8 cellular contexts compared by ENCODE assay signal in the genomic region with DNA sequence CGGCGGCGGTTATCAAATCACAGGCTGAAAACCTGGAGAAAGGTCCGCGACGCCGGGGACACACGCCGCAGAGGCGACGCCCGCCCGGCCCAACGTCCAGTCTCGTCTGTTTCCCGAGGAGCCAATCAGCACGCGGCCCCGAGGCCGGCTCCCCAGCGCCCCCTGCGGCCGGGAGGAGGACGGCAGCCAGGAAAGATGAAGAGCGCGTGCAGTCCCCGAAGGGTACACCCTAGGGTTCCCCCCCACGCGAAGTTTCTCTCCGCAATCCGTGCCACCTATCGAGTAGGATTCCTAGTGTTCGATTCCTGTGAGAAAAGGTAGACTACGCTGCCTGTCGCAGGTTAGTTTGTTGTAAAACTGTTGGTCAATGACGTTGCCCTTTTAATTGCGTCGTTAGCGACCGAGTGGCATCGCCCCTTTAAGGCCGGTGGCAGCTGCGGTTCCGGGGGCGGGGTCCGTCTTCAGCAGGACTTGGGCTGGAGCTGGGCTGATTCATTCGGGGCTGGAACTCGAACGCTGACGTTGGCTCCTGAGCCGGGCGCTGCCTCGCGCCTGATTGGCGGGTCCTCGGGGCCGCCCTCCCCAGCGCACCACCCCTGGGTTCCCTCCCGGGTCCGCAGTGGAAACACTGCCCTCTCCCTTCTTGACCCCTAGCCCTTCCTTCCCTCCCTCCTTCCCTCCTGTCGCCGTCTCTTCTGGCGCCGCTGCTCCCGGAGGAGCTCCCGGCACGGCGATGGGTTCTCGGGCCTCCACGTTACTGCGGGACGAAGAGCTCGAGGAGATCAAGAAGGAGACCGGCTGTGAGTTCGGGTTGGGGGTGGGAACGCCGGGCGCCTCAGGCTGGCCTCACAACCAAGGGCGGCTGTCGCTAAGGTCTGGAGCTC. TPM values are rescaled to one million over a fixed set of nuclear protein-coding genes. Genes with fewer than 3 reads are reported as not detected.
DNase-seq lines count a peak whose midpoint lies in the region; ATAC-seq and TF ChIP-seq lines count a peak whose summit lies in the region.

TSS of gene CHP1 (plus strand) at position 619 of the 884 bp plus-strand sequence. CDS start at position 734, 115 bp downstream.
TSS of gene EXD1 (minus strand) at position 108 of the 884 bp plus-strand sequence. CDS start 4,182 bp downstream, outside the sequence.

- TF ChIP-seq CTCF in AG09319 (IDR thresholded peaks at IDR 0.05; ENCODE audit: low read depth, low read length), result peak; percentile 93
- TF ChIP-seq CTCF in WTC11 (IDR thresholded peaks at IDR 0.05), result peak; percentile 99
- peak; percentile 95 for TF ChIP-seq CTCF in smooth muscle cell (IDR thresholded peaks at IDR 0.05; ENCODE audit: borderline replicate concordance, insufficient read depth, poor library complexity, severe bottlenecking)

- peak within 1 kb of the TSS; percentile 98 for H3K4me2 ChIP-seq in smooth muscle cell

- DNase-seq in AG09319 (ENCODE audit: extremely low read depth, low read depth), result peak; percentile 92
- DNase-seq in NCI-H2227 treated with DMSO at 0.1 percent for 48 hours (lab: John Stamatoyannopoulos, UW), result peak; percentile 95
- peak; percentile 98 for DNase-seq in WTC11 (ENCODE audit: low spot score)
- DNase-seq in caudate nucleus (lab: John Stamatoyannopoulos, UW), result peak; percentile 42 to 99 (median 94)
- peak; percentile 95 for DNase-seq in immature natural killer cell
- peak; percentile 94 for DNase-seq in smooth muscle cell (lab: John Stamatoyannopoulos, UW; ENCODE audit: unreplicated experiment)

- H3K4me1 Mint-ChIP-seq in WTC11 (peaks cover 12% of the 10 kb centered on the region), immature natural killer cell (peaks cover 27 to 30% of the 10 kb centered on the region in 2 donors)

- H3K36me3 Mint-ChIP-seq in WTC11, result no peaks in the 10 kb centered on the region
- peaks cover 0 to 2% (median 0%) of the 10 kb centered on the region in 3 donors for H3K36me3 Mint-ChIP-seq in immature natural killer cell

- CTCF ChIA-PET in WTC11 (lab: Charles Lee), result interaction anchor here (0.6 to 1.7 kb wide), 18 partner anchors 12 to 492 kb away, joined by 3 to 16 read pairs (median 4); partner anchors contain the start of genes CHAC1, DLL4, INO80 and NUSAP1

- H3K27ac ChIP-seq in caudate nucleus (ENCODE audit: low read depth, low read length) (peak within 1 kb of the TSS; percentile 84), smooth muscle cell (ENCODE audit: low read depth) (peak within 1 kb of the TSS; percentile 96)

- under 1% methylated on average over 76 of the region's 80 CpGs for WGBS in smooth muscle cell (ENCODE audit: low lambda C conversion rate)

- peak; percentile 80 for TF ChIP-seq POLR2A in GM18951 (IDR thresholded peaks at IDR 0.05; ENCODE audit: extremely low read depth, insufficient read depth, insufficient read length)

- peak within 1 kb of the TSS; percentile 94 for H2AFZ ChIP-seq in smooth muscle cell (ENCODE audit: low read depth)

- POLR2A ChIA-PET in WTC11 (lab: Charles Lee), result interaction anchor here (0.7 to 1.5 kb wide), 8 partner anchors 12 to 278 kb away, joined by 3 to 7 read pairs (median 4); partner anchors contain the start of genes CHAC1, INO80, NUSAP1 and OIP5

- H3K4me3 Mint-ChIP-seq in WTC11 (peak within 1 kb of the TSS; percentile 86), immature natural killer cell (peak within 1 kb of the TSS; percentile 86 to 92 (median 92))

- H3F3A ChIP-seq in smooth muscle cell (ENCODE audit: low read depth), result no peaks in the 10 kb centered on the region

- no peaks in the 10 kb centered on the region for H3K36me3 ChIP-seq in smooth muscle cell (ENCODE audit: low read depth)

- H3K4me3 ChIP-seq in smooth muscle cell, result peak within 1 kb of the TSS; percentile 98

- peak within 1 kb of the TSS; percentile 98 for H3K9ac ChIP-seq in smooth muscle cell (ENCODE audit: low read depth)

- H3K79me2 ChIP-seq in smooth muscle cell (ENCODE audit: low read depth), result peaks cover 45% of the 10 kb centered on the region

- peaks cover 34% of the 10 kb centered on the region for H4K20me1 ChIP-seq in smooth muscle cell (ENCODE audit: low read depth)

- peaks cover 22% of the 10 kb centered on the region for H3K27me3 Mint-ChIP-seq in WTC11 (ENCODE audit: low read depth)
- H3K27me3 Mint-ChIP-seq in immature natural killer cell (ENCODE audit: low read depth in 3 of 3), result peaks cover 6 to 12% (median 10%) of the 10 kb centered on the region in 3 donors

- H3K9me3 Mint-ChIP-seq in WTC11, result no peaks in the 10 kb centered on the region
- H3K9me3 Mint-ChIP-seq in immature natural killer cell, result no peaks in the 10 kb centered on the region

- ATAC-seq in HG03175 (IDR thresholded peaks at IDR 0.05; ENCODE audit: unreplicated experiment), result peak; percentile 97
- peak; percentile 98 for ATAC-seq in WTC11

- in situ Hi-C loops in GM18951 (cut with MboI; ENCODE audit: low sequenced_read_pairs, unreplicated experiment), result no loop called here

- peaks cover 6% of the 10 kb centered on the region for H3K4me1 ChIP-seq in smooth muscle cell (ENCODE audit: low read depth)

- no peaks in the 10 kb centered on the region for H3K27me3 ChIP-seq in smooth muscle cell (ENCODE audit: low read depth)

- H3K27ac Mint-ChIP-seq in WTC11 (peak within 1 kb of the TSS; percentile 85), immature natural killer cell (peak within 1 kb of the TSS; percentile 82 to 94 (median 91))

- no peaks in the 10 kb centered on the region for H3K9me3 ChIP-seq in smooth muscle cell (replicated peaks; ENCODE audit: low read depth)

TF ChIP-seq in WTC11, 78 proteins besides CTCF, POLR2A, EP300 and RAD21 (continues in another document):
- TF ChIP-seq TP53 (CRISPR knock-in tag; IDR thresholded peaks at IDR 0.05) (peak; percentile 95), ZNF232 (CRISPR knock-in tag; IDR thresholded peaks at IDR 0.05) (peak; percentile 95), SMAD4 (CRISPR knock-in tag; IDR thresholded peaks at IDR 0.05) (peak; percentile 58), ZNF219 (CRISPR knock-in tag; IDR thresholded peaks at IDR 0.05; ENCODE audit: borderline replicate concordance) (peak; percentile 84; the same call in 1 of the 2 replicates), KAT7 (CRISPR knock-in tag; IDR thresholded peaks at IDR 0.05; ENCODE audit: borderline replicate concordance) (peak; percentile 90; the same call in 1 of the 2 replicates), NFATC4 (CRISPR knock-in tag; IDR thresholded peaks at IDR 0.05) (no peak), OVOL2 (CRISPR knock-in tag; IDR thresholded peaks at IDR 0.05; ENCODE audit: borderline replicate concordance) (no peak), MLX (CRISPR knock-in tag; IDR thresholded peaks at IDR 0.05) (0 out of 2 replicates have a peak, but pooled peaks have one; percentile 88), CBFB (CRISPR knock-in tag; IDR thresholded peaks at IDR 0.05; ENCODE audit: low read depth) (peak; percentile 85; the same call in 1 of the 2 replicates), RORB (CRISPR knock-in tag; IDR thresholded peaks at IDR 0.05) (no peak)
- TF ChIP-seq, protein P1, sequence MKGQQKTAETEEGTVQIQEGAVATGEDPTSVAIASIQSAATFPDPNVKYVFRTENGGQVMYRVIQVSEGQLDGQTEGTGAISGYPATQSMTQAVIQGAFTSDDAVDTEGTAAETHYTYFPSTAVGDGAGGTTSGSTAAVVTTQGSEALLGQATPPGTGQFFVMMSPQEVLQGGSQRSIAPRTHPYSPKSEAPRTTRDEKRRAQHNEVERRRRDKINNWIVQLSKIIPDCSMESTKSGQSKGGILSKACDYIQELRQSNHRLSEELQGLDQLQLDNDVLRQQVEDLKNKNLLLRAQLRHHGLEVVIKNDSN (CRISPR knock-in tag; IDR thresholded peaks at IDR 0.05), result peak; percentile 80
- TF ChIP-seq, protein P2, sequence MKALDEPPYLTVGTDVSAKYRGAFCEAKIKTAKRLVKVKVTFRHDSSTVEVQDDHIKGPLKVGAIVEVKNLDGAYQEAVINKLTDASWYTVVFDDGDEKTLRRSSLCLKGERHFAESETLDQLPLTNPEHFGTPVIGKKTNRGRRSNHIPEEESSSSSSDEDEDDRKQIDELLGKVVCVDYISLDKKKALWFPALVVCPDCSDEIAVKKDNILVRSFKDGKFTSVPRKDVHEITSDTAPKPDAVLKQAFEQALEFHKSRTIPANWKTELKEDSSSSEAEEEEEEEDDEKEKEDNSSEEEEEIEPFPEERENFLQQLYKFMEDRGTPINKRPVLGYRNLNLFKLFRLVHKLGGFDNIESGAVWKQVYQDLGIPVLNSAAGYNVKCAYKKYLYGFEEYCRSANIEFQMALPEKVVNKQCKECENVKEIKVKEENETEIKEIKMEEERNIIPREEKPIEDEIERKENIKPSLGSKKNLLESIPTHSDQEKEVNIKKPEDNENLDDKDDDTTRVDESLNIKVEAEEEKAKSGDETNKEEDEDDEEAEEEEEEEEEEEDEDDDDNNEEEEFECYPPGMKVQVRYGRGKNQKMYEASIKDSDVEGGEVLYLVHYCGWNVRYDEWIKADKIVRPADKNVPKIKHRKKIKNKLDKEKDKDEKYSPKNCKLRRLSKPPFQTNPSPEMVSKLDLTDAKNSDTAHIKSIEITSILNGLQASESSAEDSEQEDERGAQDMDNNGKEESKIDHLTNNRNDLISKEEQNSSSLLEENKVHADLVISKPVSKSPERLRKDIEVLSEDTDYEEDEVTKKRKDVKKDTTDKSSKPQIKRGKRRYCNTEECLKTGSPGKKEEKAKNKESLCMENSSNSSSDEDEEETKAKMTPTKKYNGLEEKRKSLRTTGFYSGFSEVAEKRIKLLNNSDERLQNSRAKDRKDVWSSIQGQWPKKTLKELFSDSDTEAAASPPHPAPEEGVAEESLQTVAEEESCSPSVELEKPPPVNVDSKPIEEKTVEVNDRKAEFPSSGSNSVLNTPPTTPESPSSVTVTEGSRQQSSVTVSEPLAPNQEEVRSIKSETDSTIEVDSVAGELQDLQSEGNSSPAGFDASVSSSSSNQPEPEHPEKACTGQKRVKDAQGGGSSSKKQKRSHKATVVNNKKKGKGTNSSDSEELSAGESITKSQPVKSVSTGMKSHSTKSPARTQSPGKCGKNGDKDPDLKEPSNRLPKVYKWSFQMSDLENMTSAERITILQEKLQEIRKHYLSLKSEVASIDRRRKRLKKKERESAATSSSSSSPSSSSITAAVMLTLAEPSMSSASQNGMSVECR (CRISPR knock-in tag; IDR thresholded peaks at IDR 0.05; ENCODE audit: borderline replicate concordance), result peak; percentile 94

RNA-seq across cellular contexts. Expression of gene CHP1, which starts in this region (rescaled TPM):
- total RNA-seq in WTC11 (2021), result 76.5 to 91.7 TPM (median 91.2 TPM) in 3 replicates
- polyA plus RNA-seq in immature natural killer cell, result 10 to 100 TPM; 14.7 to 29.6 (median 24.6) TPM
- total RNA-seq in smooth muscle cell, result 89.5 and 142 TPM in 2 replicates
- polyA plus RNA-seq in smooth muscle cell, result 22.1 and 28.0 TPM in 2 replicates

RNA-seq across cellular contexts. Expression of gene EXD1, which starts in this region (rescaled TPM):
- 0.26 to 0.44 TPM (median 0.37 TPM) in 3 replicates for total RNA-seq in WTC11 (2021)
- polyA plus RNA-seq in immature natural killer cell, result not detected
- total RNA-seq in smooth muscle cell, result 0.04 TPM in 1 of 2 replicates, not detected in the other
- 0.22 TPM in 1 of 2 replicates, not detected in the other for polyA plus RNA-seq in smooth muscle cell

Comparison
In these comparisons a context has a peak if more than half of its experiments do, and no peak if none do; other contexts are left out.
1. Peak in every context shown above with its lines: DNase-seq, ATAC-seq, H3K4me3 ChIP-seq and H3K27ac ChIP-seq.